10 cellular contexts compared by ENCODE assay signal in genomic region chr2:147227313-147227712, GRCh38.
"Had no signal": no experiment of that assay in that cellular context is flagged by ENCODE, and none has a peak within 500 bp of the region (broad histone marks: within the 10 kb centered on the region; RNA-seq: fewer than 3 reads in every experiment).

No MANE protein-coding gene starts in this region.

- H3K4me3 ChIP-seq: GM23338, HAP-1, K562 had no signal

- H3K27ac Mint-ChIP-seq: GM23338, HFFc6 had no signal

- ATAC-seq: GM23338, HCT116, K562 had no signal

- H3K9me3 Mint-ChIP-seq: GM23338 had no signal

- H3K36me3 ChIP-seq: HAP-1 had no signal

- H3K4me3 Mint-ChIP-seq: GM23338, HFFc6 had no signal

- H3K4me1 ChIP-seq: HAP-1 had no signal

- H2AFZ ChIP-seq: GM23338 had no signal

- DNase-seq: HFFc6, IMR-90, KG1 had no signal

- FAIRE-seq: H1, H54, HTR-8/SVneo, K562 had no signal

- H3K4me2 ChIP-seq: GM23338 had no signal

- H3K9me3 ChIP-seq: HAP-1 had no signal
